In the genomic region with DNA sequence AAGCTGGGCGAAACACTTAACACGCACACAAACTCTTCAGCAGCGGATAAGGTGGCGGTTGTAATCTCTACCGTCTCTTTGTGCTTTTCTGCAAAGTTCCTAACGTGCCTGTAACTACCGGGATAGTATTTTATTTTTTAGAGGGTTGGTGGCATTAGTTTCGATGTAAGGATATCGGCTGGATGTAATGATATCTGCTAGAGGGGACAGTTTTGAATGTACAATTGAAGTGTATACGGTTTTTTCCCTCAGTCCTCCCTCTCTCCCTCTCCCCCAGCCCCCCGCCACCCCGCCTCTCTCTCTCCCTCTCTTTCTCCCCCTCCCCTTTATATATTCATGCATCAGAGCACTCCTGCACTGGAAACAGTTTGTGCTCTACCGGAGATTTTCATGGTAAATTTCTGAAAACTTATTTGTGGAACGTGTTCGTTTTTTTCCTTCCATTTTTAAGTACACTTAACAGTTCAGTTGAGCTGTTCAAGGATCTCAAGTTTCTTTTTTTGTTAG, we compare ENCODE assay signal across 1 cellular context.
TF ChIP-seq lines count a peak whose summit lies in the region.

No MANE protein-coding gene starts in this region.

TF ChIP-seq in GM12878, 131 proteins besides CTCF, POLR2A, EP300 and RAD21 (continued from another document):
- TF ChIP-seq NBN (IDR thresholded peaks at IDR 0.05): no peak; the same call in 1 of the 2 replicates
- no peak for TF ChIP-seq TARDBP (IDR thresholded peaks at IDR 0.05; ENCODE audit: borderline replicate concordance)
- TF ChIP-seq NR2F1 (conservative IDR thresholded peaks at IDR 0.05): no peak
- TF ChIP-seq, protein P1, sequence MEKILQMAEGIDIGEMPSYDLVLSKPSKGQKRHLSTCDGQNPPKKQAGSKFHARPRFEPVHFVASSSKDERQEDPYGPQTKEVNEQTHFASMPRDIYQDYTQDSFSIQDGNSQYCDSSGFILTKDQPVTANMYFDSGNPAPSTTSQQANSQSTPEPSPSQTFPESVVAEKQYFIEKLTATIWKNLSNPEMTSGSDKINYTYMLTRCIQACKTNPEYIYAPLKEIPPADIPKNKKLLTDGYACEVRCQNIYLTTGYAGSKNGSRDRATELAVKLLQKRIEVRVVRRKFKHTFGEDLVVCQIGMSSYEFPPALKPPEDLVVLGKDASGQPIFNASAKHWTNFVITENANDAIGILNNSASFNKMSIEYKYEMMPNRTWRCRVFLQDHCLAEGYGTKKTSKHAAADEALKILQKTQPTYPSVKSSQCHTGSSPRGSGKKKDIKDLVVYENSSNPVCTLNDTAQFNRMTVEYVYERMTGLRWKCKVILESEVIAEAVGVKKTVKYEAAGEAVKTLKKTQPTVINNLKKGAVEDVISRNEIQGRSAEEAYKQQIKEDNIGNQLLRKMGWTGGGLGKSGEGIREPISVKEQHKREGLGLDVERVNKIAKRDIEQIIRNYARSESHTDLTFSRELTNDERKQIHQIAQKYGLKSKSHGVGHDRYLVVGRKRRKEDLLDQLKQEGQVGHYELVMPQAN (conservative IDR thresholded peaks at IDR 0.05): no peak
- no peak for TF ChIP-seq FOXM1 (IDR thresholded peaks at IDR 0.05; ENCODE audit: low read depth, low read length)
- TF ChIP-seq ASH2L (IDR thresholded peaks at IDR 0.05; ENCODE audit: borderline replicate concordance, low read depth): no peak
- no peak for TF ChIP-seq SREBF2 (IDR thresholded peaks at IDR 0.05; ENCODE audit: low read length)
- no peak for TF ChIP-seq ZNF274 (IDR thresholded peaks at IDR 0.05; ENCODE audit: insufficient read depth, insufficient read length)
- no peak for TF ChIP-seq MEF2A (IDR thresholded peaks at IDR 0.05; ENCODE audit: insufficient read depth, low read depth, low read length)
TF ChIP-seq in GM12878: peak in this region for 6.
